8 cellular contexts compared by ENCODE assay signal in genomic region chr16:46688657-46689491, GRCh38. TPM values are rescaled to one million over a fixed set of nuclear protein-coding genes. Genes with fewer than 3 reads are reported as not detected.
DNase-seq lines count a peak whose midpoint lies in the region; ATAC-seq and TF ChIP-seq lines count a peak whose summit lies in the region.

VPS35 (minus strand) TSS chr16:46689178; CDS start chr16:46689133, 45 bp downstream.

- DNase-seq in CD4-positive, alpha-beta memory T cell = peak; percentile 99
- DNase-seq in HK-2 (ENCODE audit: unreplicated experiment) (peak; percentile 99), NCI-H82 treated with DMSO at 0.1 percent for 48 hours (lab: John Stamatoyannopoulos, UW; ENCODE audit: unreplicated experiment) (peak; percentile 92), lower lobe of right lung (peak; percentile 100)
- peak; percentile 100 for DNase-seq in activated CD4-positive, alpha-beta memory T cell treated with anti-CD3 and anti-CD28 coated beads, Interleukin-2, amount 10 ng/mL, durations not matched to agents 7 days and 5 days
- DNase-seq in stimulated activated CD4-positive, alpha-beta T cell treated with anti-CD3 and anti-CD28 coated beads, TNF-alpha, amount 100 ng/mL, for 24 hours (ENCODE audit: low read depth in 3 of 3) = peak; percentile 99

- no peaks in the 10 kb centered on the region for H3K9me3 ChIP-seq in CD4-positive, alpha-beta memory T cell (ENCODE audit: control insufficient read depth in 1 of 2, low read length in 2 of 2)
- H3K9me3 ChIP-seq in ectodermal cell (ENCODE audit: control insufficient read depth, low read length) (no peaks in the 10 kb centered on the region), lower lobe of right lung (no peaks in the 10 kb centered on the region)

- intact Hi-C loops in CD4-positive, alpha-beta memory T cell (cut with micrococcal nuclease) = loop anchor here (1.0 to 10.0 kb wide), 11 partner anchors 68 to 1922 kb away; partner anchors contain the start of genes ABCC11, C16orf87, DNAJA2 and GPT2
- intact Hi-C loops in lower lobe of right lung (cut with DNase I) = no loop called here

- no peaks in the 10 kb centered on the region for H3K36me3 ChIP-seq in CD4-positive, alpha-beta memory T cell (ENCODE audit: insufficient read depth, low read length)
- peaks cover 7% of the 10 kb centered on the region for H3K36me3 ChIP-seq in ectodermal cell (ENCODE audit: control insufficient read depth, insufficient read depth, low read length)
- H3K36me3 ChIP-seq in lower lobe of right lung = no peaks in the 10 kb centered on the region

- peaks cover 0 to 3% of the 10 kb centered on the region in 2 donors for H3K36me3 Mint-ChIP-seq in CD4-positive, alpha-beta memory T cell
- H3K36me3 Mint-ChIP-seq in activated CD4-positive, alpha-beta memory T cell treated with anti-CD3 and anti-CD28 coated beads, Interleukin-2, amount 10 ng/mL, durations not matched to agents 7 days and 5 days (ENCODE audit: low read depth) = peaks cover 27% of the 10 kb centered on the region

- ATAC-seq in GM19452 (IDR thresholded peaks at IDR 0.05; ENCODE audit: unreplicated experiment) = peak; percentile 81
- peak; percentile 98 to 99 for ATAC-seq in lower lobe of right lung

- no peaks in the 10 kb centered on the region for H3K27me3 ChIP-seq in CD4-positive, alpha-beta memory T cell (ENCODE audit: insufficient read depth, low read length)
- H3K27me3 ChIP-seq in ectodermal cell (ENCODE audit: control insufficient read depth, insufficient read depth, low read length, poor library complexity, severe bottlenecking) (no peaks in the 10 kb centered on the region), lower lobe of right lung (ENCODE audit: low read depth) (no peaks in the 10 kb centered on the region)

- POLR2A ChIA-PET in CD4-positive, alpha-beta memory T cell (lab: Charles Lee; ENCODE audit: partially characterized antibody) = interaction anchor here (0.8 to 1.1 kb wide), 2 partner anchors 142 to 284 kb away, joined by 3 read pairs; partner anchors contain the start of gene DNAJA2
- POLR2A ChIA-PET in activated CD4-positive, alpha-beta memory T cell treated with anti-CD3 and anti-CD28 coated beads, Interleukin-2, amount 10 ng/mL, durations not matched to agents 7 days and 5 days (lab: Charles Lee) = interaction anchor here (1.0 to 4.0 kb wide), 13 partner anchors 11 to 285 kb away, joined by 3 to 30 read pairs (median 4); partner anchors contain the start of genes C16orf87, DNAJA2, GPT2 and SHCBP1

- no peaks in the 10 kb centered on the region for H3K27me3 Mint-ChIP-seq in CD4-positive, alpha-beta memory T cell
- H3K27me3 Mint-ChIP-seq in activated CD4-positive, alpha-beta memory T cell treated with anti-CD3 and anti-CD28 coated beads, Interleukin-2, amount 10 ng/mL, durations not matched to agents 7 days and 5 days = no peaks in the 10 kb centered on the region

- no peak within 1 kb of the TSS for H3K4me3 Mint-ChIP-seq in CD4-positive, alpha-beta memory T cell
- H3K4me3 Mint-ChIP-seq in activated CD4-positive, alpha-beta memory T cell treated with anti-CD3 and anti-CD28 coated beads, Interleukin-2, amount 10 ng/mL, durations not matched to agents 7 days and 5 days = no peak within 1 kb of the TSS

- no peak within 1 kb of the TSS for H3K27ac Mint-ChIP-seq in CD4-positive, alpha-beta memory T cell
- H3K27ac Mint-ChIP-seq in activated CD4-positive, alpha-beta memory T cell treated with anti-CD3 and anti-CD28 coated beads, Interleukin-2, amount 10 ng/mL, durations not matched to agents 7 days and 5 days = no peak within 1 kb of the TSS

- peak within 1 kb of the TSS; percentile 92 to 97 for H3K4me3 ChIP-seq in CD4-positive, alpha-beta memory T cell (ENCODE audit: low read length in 2 of 2)
- H3K4me3 ChIP-seq in ectodermal cell (ENCODE audit: insufficient read depth, low read depth, low read length) = peak within 1 kb of the TSS; percentile 72
- H3K4me3 ChIP-seq in lower lobe of right lung = peak within 1 kb of the TSS; percentile 97

- peak; percentile 22 for TF ChIP-seq CTCF in lower lobe of right lung (IDR thresholded peaks at IDR 0.05)

- H3K4me1 ChIP-seq in CD4-positive, alpha-beta memory T cell (ENCODE audit: insufficient read depth, low read length) = peaks cover 54% of the 10 kb centered on the region
- H3K4me1 ChIP-seq in ectodermal cell (ENCODE audit: control insufficient read depth, insufficient read depth, low read length) (peaks cover 10% of the 10 kb centered on the region), lower lobe of right lung (peaks cover 38% of the 10 kb centered on the region)

- peaks cover 0 to 1% (median 0%) of the 10 kb centered on the region in 8 donors for H3K9me3 Mint-ChIP-seq in CD4-positive, alpha-beta memory T cell
- no peaks in the 10 kb centered on the region for H3K9me3 Mint-ChIP-seq in activated CD4-positive, alpha-beta memory T cell treated with anti-CD3 and anti-CD28 coated beads, Interleukin-2, amount 10 ng/mL, durations not matched to agents 7 days and 5 days

- CTCF ChIA-PET in CD4-positive, alpha-beta memory T cell (lab: Charles Lee; ENCODE audit: partially characterized antibody) = interaction anchor here (0.6 to 2.2 kb wide), 2 partner anchors 15 to 295 kb away, joined by 3 to 9 read pairs; no protein-coding TSS in a partner anchor
- CTCF ChIA-PET in activated CD4-positive, alpha-beta memory T cell treated with anti-CD3 and anti-CD28 coated beads, Interleukin-2, amount 10 ng/mL, durations not matched to agents 7 days and 5 days (lab: Charles Lee) = interaction anchor here (0.7 to 3.9 kb wide), 4 partner anchors 10 to 241 kb away, joined by 3 to 32 read pairs (median 4); no protein-coding TSS in a partner anchor

- H3K4me1 Mint-ChIP-seq in CD4-positive, alpha-beta memory T cell = peaks cover 31 to 41% (median 36%) of the 10 kb centered on the region in 4 donors
- peaks cover 28% of the 10 kb centered on the region for H3K4me1 Mint-ChIP-seq in activated CD4-positive, alpha-beta memory T cell treated with anti-CD3 and anti-CD28 coated beads, Interleukin-2, amount 10 ng/mL, durations not matched to agents 7 days and 5 days

- WGBS in ectodermal cell, 2 experiments = 0% methylated on average over 60 of the region's 60 CpGs

- H3K27ac ChIP-seq in CD4-positive, alpha-beta memory T cell (ENCODE audit: low read depth, low read length) = peak within 1 kb of the TSS; percentile 92
- H3K27ac ChIP-seq in ectodermal cell (ENCODE audit: insufficient read depth, low read depth, low read length, poor library complexity, severe bottlenecking) (peak within 1 kb of the TSS; percentile 93), lower lobe of right lung (peak within 1 kb of the TSS; percentile 88)

RNA-seq across cellular contexts. Expression of gene VPS35, which starts in this region (rescaled TPM):
- total RNA-seq in CD4-positive, alpha-beta memory T cell = 100 to 1,000 TPM; 111 to 118 TPM
- 10 to 100 TPM; 81.1 to 95.4 TPM for polyA plus RNA-seq in CD4-positive, alpha-beta memory T cell
- 10 to 100 TPM; 86.8 to 89.4 TPM for total RNA-seq in activated CD4-positive, alpha-beta memory T cell treated with anti-CD3 and anti-CD28 coated beads, Interleukin-2, amount 10 ng/mL, durations not matched to agents 7 days and 5 days
- polyA plus RNA-seq in ectodermal cell (2013, experiment 1 of 4) = 51.6 TPM
- 55.1 TPM for polyA plus RNA-seq in ectodermal cell (2013, experiment 2 of 4)
- polyA plus RNA-seq in ectodermal cell (2013, experiment 3 of 4) = 47.9 TPM
- 49.2 TPM for polyA plus RNA-seq in ectodermal cell (2013, experiment 4 of 4)
- 98.9 TPM for total RNA-seq in lower lobe of right lung

Comparison
In these comparisons a context has a peak if more than half of its experiments do, and no peak if none do; other contexts are left out.
1. Peak in every context shown above with its lines: DNase-seq, ATAC-seq, H3K4me3 ChIP-seq and H3K27ac ChIP-seq.